Comparison of ENCODE assay signal across 1 cellular context in the genomic region with DNA sequence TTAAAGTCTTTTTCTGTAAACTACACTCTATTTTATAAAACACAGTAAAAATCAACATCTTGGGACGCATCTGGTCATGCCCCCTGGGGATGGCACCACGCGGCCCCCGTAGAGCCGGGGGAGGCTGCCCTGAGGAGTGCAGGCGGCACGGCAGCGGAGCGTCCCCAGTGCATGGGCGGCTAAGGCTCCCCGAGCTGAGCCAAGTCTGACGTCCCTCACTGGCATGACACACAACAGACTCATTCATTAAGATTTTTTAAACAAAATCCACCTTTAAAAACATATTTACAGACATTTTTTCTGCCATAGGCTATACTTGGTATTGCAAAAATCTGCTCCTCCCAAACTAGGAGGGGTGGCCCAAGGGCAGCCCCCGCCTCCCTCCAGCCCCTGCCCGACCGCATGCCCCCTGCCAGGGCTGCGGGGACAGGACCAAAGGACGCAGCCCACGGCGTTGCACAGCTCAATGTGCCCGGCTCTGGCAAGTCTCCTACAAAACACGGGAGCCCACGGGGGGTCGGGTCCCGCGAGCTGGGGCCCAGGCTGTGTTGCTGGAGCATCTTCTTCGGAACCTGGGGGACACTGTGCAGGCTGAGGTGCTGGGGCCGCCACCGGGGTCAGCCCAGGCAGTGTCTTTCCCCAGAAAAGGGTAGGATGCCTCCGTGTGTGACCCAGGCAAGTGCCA.
TF ChIP-seq lines count a peak whose summit lies in the region.

No MANE protein-coding gene starts in this region.

TF ChIP-seq in IMR-90, 13 proteins besides CTCF, POLR2A, EP300 and RAD21 (continued from another document):
- no peak for TF ChIP-seq ELK1 (IDR thresholded peaks at IDR 0.05; ENCODE audit: borderline replicate concordance, low read depth, low read length)
TF ChIP-seq in IMR-90: peak in this region for 0.
